In genomic region chr19:3274245-3275067, GRCh38 we compare ENCODE assay signal across 1 cellular context.
TF ChIP-seq lines count a peak whose summit lies in the region.

No MANE protein-coding gene starts in this region.

TF ChIP-seq in GM12878, 131 proteins besides CTCF, POLR2A, EP300 and RAD21:
- TF ChIP-seq TCF3 (IDR thresholded peaks at IDR 0.05; ENCODE audit: borderline replicate concordance, insufficient read depth, low read depth, low read length), result 0 out of 2 replicates have a peak, but pooled peaks have one; percentile 26
- TF ChIP-seq JUND (IDR thresholded peaks at IDR 0.05; ENCODE audit: low read depth, low read length), result no peak
- TF ChIP-seq EGR1 (IDR thresholded peaks at IDR 0.05; ENCODE audit: borderline replicate concordance in 1 of 2, low read depth in 2 of 2, low read length in 2 of 2), result no peak
- no peak for TF ChIP-seq SREBF1 (IDR thresholded peaks at IDR 0.05; ENCODE audit: low read length)
- no peak for TF ChIP-seq YBX1 (IDR thresholded peaks at IDR 0.05)
- TF ChIP-seq BCL3 (IDR thresholded peaks at IDR 0.05; ENCODE audit: borderline replicate concordance, insufficient read depth, low read depth, low read length, poor library complexity, severe bottlenecking), result peak; percentile 65
